In genomic region chr7:38607466-38607865, GRCh38 we compare ENCODE assay signal across 40 cellular contexts. TPM values are rescaled to one million over a fixed set of nuclear protein-coding genes. Genes with fewer than 3 reads are reported as not detected.
"Had no signal": no experiment of that assay in that cellular context is flagged by ENCODE, and none has a peak within 500 bp of the region (broad histone marks: within the 10 kb centered on the region; RNA-seq: fewer than 3 reads in every experiment).

No MANE protein-coding gene starts in this region.

- H3K27ac ChIP-seq: adrenal gland, ascending aorta, body of pancreas, brain microvascular endothelial cell, breast epithelium, cardiac muscle cell had no signal

- H3K27me3 ChIP-seq: adrenal gland, ascending aorta, body of pancreas, brain microvascular endothelial cell, breast epithelium, cardiac muscle cell had no signal

- FAIRE-seq: astrocyte, bronchial epithelial cell had no signal

- H3K4me3 Mint-ChIP-seq: activated naive CD4-positive, alpha-beta T cell treated with anti-CD3 and anti-CD28 coated beads for 36 hours; activated naive CD4-positive, alpha-beta T cell treated with anti-CD3 and anti-CD28 coated beads, Interleukin-2, amount 10 ng/mL, durations not matched to agents 7 days and 5 days; activated naive CD4-positive, alpha-beta T cell treated with anti-CD3 and anti-CD28 coated beads, Interleukin-2, amount 50 U/mL, for 24 hours; activated naive CD8-positive, alpha-beta T cell; activated naive CD8-positive, alpha-beta T cell treated with anti-CD3 and anti-CD28 coated beads for 36 hours; activated naive CD8-positive, alpha-beta T cell treated with anti-CD3 and anti-CD28 coated beads, Interleukin-2, amount 10 ng/mL, durations not matched to agents 7 days and 5 days; activated naive CD8-positive, alpha-beta T cell treated with anti-CD3 and anti-CD28 coated beads, Interleukin-2, amount 50 U/mL, for 24 hours; activated T-cell treated with anti-CD3 and anti-CD28 coated beads, Interleukin-2, amount 50 U/mL, for 24 hours; activated T-cell treated with anti-CD3 and anti-CD28 coated beads, Interleukin-2, amount 50 U/mL, for 4 hours; activated T-cell treated with anti-CD3 and anti-CD28 coated beads, Interleukin-2, amount 50 U/mL, for 72 hours; activated T-helper 1 cell treated with anti-CD3 and anti-CD28 coated beads, Interleukin-12 subunit alpha, Interleukin-12 subunit beta, Interleukin-2, Interleukin-4 antibody, amounts not matched to agents 30 ng/mL and 10 ng/mL and 1 ng/mL, durations not matched to agents 14 hours and 24 hours and 36 hours; activated T-helper 17 cell treated with anti-CD3 and anti-CD28 coated beads, Interleukin-2, amount 50 U/mL, for 72 hours; brain; central memory CD8-positive, alpha-beta T cell had no signal

- DNase-seq: activated effector memory CD4-positive, alpha-beta T cell treated with anti-CD3 and anti-CD28 coated beads, Interleukin-2, amount 50 U/mL, for 16 hours; activated effector memory CD4-positive, alpha-beta T cell treated with Interleukin-2 at 50 U/mL for 16 hours; activated gamma-delta T cell; activated gamma-delta T cell treated with Interleukin-2 at 50 U/mL for 16 hours; activated naive CD4-positive, alpha-beta T cell; activated naive CD4-positive, alpha-beta T cell treated with anti-CD3 and anti-CD28 coated beads for 36 hours; activated naive CD4-positive, alpha-beta T cell treated with anti-CD3 and anti-CD28 coated beads, Interleukin-2, amount 10 ng/mL, durations not matched to agents 7 days and 5 days; activated naive CD4-positive, alpha-beta T cell treated with anti-CD3 and anti-CD28 coated beads, Interleukin-2, amount 50 U/mL, for 16 hours; activated naive CD4-positive, alpha-beta T cell treated with Interleukin-2 at 50 U/mL for 16 hours; activated naive CD8-positive, alpha-beta T cell treated with anti-CD3 and anti-CD28 coated beads for 36 hours; activated naive CD8-positive, alpha-beta T cell treated with anti-CD3 and anti-CD28 coated beads, Interleukin-2, amount 10 ng/mL, durations not matched to agents 7 days and 5 days; activated naive CD8-positive, alpha-beta T cell treated with anti-CD3 and anti-CD28 coated beads, Interleukin-2, amount 50 U/mL, for 24 hours; activated T-cell treated with anti-CD3 and anti-CD28 coated beads, Interleukin-2, amount 50 U/mL, for 1 hour; activated T-cell treated with anti-CD3 and anti-CD28 coated beads, Interleukin-2, amount 50 U/mL, for 24 hours; activated T-cell treated with anti-CD3 and anti-CD28 coated beads, Interleukin-2, amount 50 U/mL, for 4 hours; activated T-cell treated with anti-CD3 and anti-CD28 coated beads, Interleukin-2, amount 50 U/mL, for 48 hours; activated T-cell treated with anti-CD3 and anti-CD28 coated beads, Interleukin-2, amount 50 U/mL, for 72 hours; adrenal gland; amniotic stem cell; amygdala; anterior cingulate cortex; aorta; body of pancreas; brain microvascular endothelial cell; caudate nucleus; central memory CD4-positive, alpha-beta T cell; cerebellar nuclear complex had no signal

- H3K4me3 ChIP-seq: adrenal gland, ascending aorta, body of pancreas, breast epithelium, cardiac muscle cell had no signal

- H3K27me3 Mint-ChIP-seq: brain had no signal

- H3K4me1 ChIP-seq: adrenal gland, ascending aorta, body of pancreas, breast epithelium had no signal

- H3K4me1 Mint-ChIP-seq: activated naive CD4-positive, alpha-beta T cell treated with anti-CD3 and anti-CD28 coated beads, Interleukin-2, amount 10 ng/mL, durations not matched to agents 7 days and 5 days; activated naive CD4-positive, alpha-beta T cell treated with anti-CD3 and anti-CD28 coated beads, Interleukin-2, amount 50 U/mL, for 24 hours; activated naive CD8-positive, alpha-beta T cell treated with anti-CD3 and anti-CD28 coated beads for 36 hours; activated naive CD8-positive, alpha-beta T cell treated with anti-CD3 and anti-CD28 coated beads, Interleukin-2, amount 10 ng/mL, durations not matched to agents 7 days and 5 days; activated naive CD8-positive, alpha-beta T cell treated with anti-CD3 and anti-CD28 coated beads, Interleukin-2, amount 50 U/mL, for 24 hours; activated T-helper 17 cell treated with anti-CD3 and anti-CD28 coated beads, Interleukin-2, amount 50 U/mL, for 72 hours; central memory CD8-positive, alpha-beta T cell had no signal

- H3K36me3 ChIP-seq: adrenal gland, ascending aorta, brain microvascular endothelial cell, breast epithelium, cardiac muscle cell had no signal

- H3K36me3 Mint-ChIP-seq: activated naive CD4-positive, alpha-beta T cell treated with anti-CD3 and anti-CD28 coated beads, Interleukin-2, amount 10 ng/mL, durations not matched to agents 7 days and 5 days; activated naive CD4-positive, alpha-beta T cell treated with anti-CD3 and anti-CD28 coated beads, Interleukin-2, amount 50 U/mL, for 24 hours; activated naive CD4-positive, alpha-beta T cell treated with anti-CD3 and anti-CD28 coated beads, Interleukin-2, amount 50 U/mL, for 72 hours; activated naive CD8-positive, alpha-beta T cell; activated naive CD8-positive, alpha-beta T cell treated with anti-CD3 and anti-CD28 coated beads for 36 hours; activated naive CD8-positive, alpha-beta T cell treated with anti-CD3 and anti-CD28 coated beads, Interleukin-2, amount 10 ng/mL, durations not matched to agents 7 days and 5 days had no signal

- H3K27ac Mint-ChIP-seq: activated naive CD4-positive, alpha-beta T cell treated with anti-CD3 and anti-CD28 coated beads for 36 hours; activated naive CD4-positive, alpha-beta T cell treated with anti-CD3 and anti-CD28 coated beads, Interleukin-2, amount 10 ng/mL, durations not matched to agents 7 days and 5 days; activated naive CD4-positive, alpha-beta T cell treated with anti-CD3 and anti-CD28 coated beads, Interleukin-2, amount 50 U/mL, for 24 hours; activated naive CD8-positive, alpha-beta T cell; activated naive CD8-positive, alpha-beta T cell treated with anti-CD3 and anti-CD28 coated beads for 36 hours; activated naive CD8-positive, alpha-beta T cell treated with anti-CD3 and anti-CD28 coated beads, Interleukin-2, amount 10 ng/mL, durations not matched to agents 7 days and 5 days; activated naive CD8-positive, alpha-beta T cell treated with anti-CD3 and anti-CD28 coated beads, Interleukin-2, amount 50 U/mL, for 24 hours; activated T-cell treated with anti-CD3 and anti-CD28 coated beads, Interleukin-2, amount 50 U/mL, for 24 hours; activated T-cell treated with anti-CD3 and anti-CD28 coated beads, Interleukin-2, amount 50 U/mL, for 72 hours; activated T-helper 1 cell treated with anti-CD3 and anti-CD28 coated beads, Interleukin-12 subunit alpha, Interleukin-12 subunit beta, Interleukin-2, Interleukin-4 antibody, amounts not matched to agents 30 ng/mL and 10 ng/mL and 1 ng/mL, durations not matched to agents 14 hours and 24 hours and 36 hours; activated T-helper 17 cell treated with anti-CD3 and anti-CD28 coated beads, Interleukin-2, amount 50 U/mL, for 72 hours; activated T-helper 2 cell treated with anti-CD3 and anti-CD28 coated beads, Interferon-gamma antibody, Interleukin-2, Interleukin-4, amounts not matched to agents 10 μg/mL and 5 μg/mL and 100 μg/mL, durations not matched to agents 14 hours and 24 hours and 36 hours; brain had no signal

- H3K9me3 ChIP-seq: adrenal gland, ascending aorta, body of pancreas, breast epithelium had no signal

- H3K9me3 Mint-ChIP-seq: activated naive CD4-positive, alpha-beta T cell treated with anti-CD3 and anti-CD28 coated beads for 36 hours; activated naive CD4-positive, alpha-beta T cell treated with anti-CD3 and anti-CD28 coated beads, Interleukin-2, amount 10 ng/mL, durations not matched to agents 7 days and 5 days; activated naive CD4-positive, alpha-beta T cell treated with anti-CD3 and anti-CD28 coated beads, Interleukin-2, amount 50 U/mL, for 24 hours; activated naive CD4-positive, alpha-beta T cell treated with anti-CD3 and anti-CD28 coated beads, Interleukin-2, amount 50 U/mL, for 72 hours; activated naive CD8-positive, alpha-beta T cell treated with anti-CD3 and anti-CD28 coated beads for 36 hours; activated naive CD8-positive, alpha-beta T cell treated with anti-CD3 and anti-CD28 coated beads, Interleukin-2, amount 10 ng/mL, durations not matched to agents 7 days and 5 days; activated naive CD8-positive, alpha-beta T cell treated with anti-CD3 and anti-CD28 coated beads, Interleukin-2, amount 50 U/mL, for 24 hours; activated T-cell treated with anti-CD3 and anti-CD28 coated beads, Interleukin-2, amount 50 U/mL, for 24 hours; activated T-cell treated with anti-CD3 and anti-CD28 coated beads, Interleukin-2, amount 50 U/mL, for 4 hours; activated T-cell treated with anti-CD3 and anti-CD28 coated beads, Interleukin-2, amount 50 U/mL, for 72 hours; activated T-helper 1 cell treated with anti-CD3 and anti-CD28 coated beads, Interleukin-12 subunit alpha, Interleukin-12 subunit beta, Interleukin-2, Interleukin-4 antibody, amounts not matched to agents 30 ng/mL and 10 ng/mL and 1 ng/mL, durations not matched to agents 14 hours and 24 hours and 36 hours; activated T-helper 17 cell treated with anti-CD3 and anti-CD28 coated beads, Interleukin-2, amount 50 U/mL, for 72 hours; activated T-helper 2 cell treated with anti-CD3 and anti-CD28 coated beads, Interferon-gamma antibody, Interleukin-2, Interleukin-4, amounts not matched to agents 10 μg/mL and 5 μg/mL and 100 μg/mL, durations not matched to agents 14 hours and 24 hours and 36 hours; brain; central memory CD8-positive, alpha-beta T cell had no signal

- ATAC-seq: activated naive CD4-positive, alpha-beta T cell treated with anti-CD3 and anti-CD28 coated beads, Interleukin-2, amount 50 U/mL, for 72 hours; activated naive CD8-positive, alpha-beta T cell treated with anti-CD3 and anti-CD28 coated beads, Interleukin-2, amount 50 U/mL, for 24 hours; activated T-cell treated with anti-CD3 and anti-CD28 coated beads, Interleukin-2, amount 50 U/mL, for 4 hours; activated T-cell treated with anti-CD3 and anti-CD28 coated beads, Interleukin-2, amount 50 U/mL, for 72 hours; activated T-helper 17 cell treated with anti-CD3 and anti-CD28 coated beads, Interleukin-2, amount 50 U/mL, for 72 hours; body of pancreas had no signal

RNA-seq across cellular contexts. Expression of gene AMPH, which starts 23.7 kb away (rescaled TPM):
- total RNA-seq: activated naive CD4-positive, alpha-beta T cell treated with anti-CD3 and anti-CD28 coated beads, Interleukin-2, amount 50 U/mL, for 72 hours; activated naive CD8-positive, alpha-beta T cell treated with anti-CD3 and anti-CD28 coated beads for 36 hours; activated naive CD8-positive, alpha-beta T cell treated with anti-CD3 and anti-CD28 coated beads, Interleukin-2, amount 10 ng/mL, durations not matched to agents 7 days and 5 days; activated T-helper 1 cell treated with anti-CD3 and anti-CD28 coated beads, Interleukin-12 subunit alpha, Interleukin-12 subunit beta, Interleukin-2, Interleukin-4 antibody, amounts not matched to agents 30 ng/mL and 10 ng/mL and 1 ng/mL, durations not matched to agents 14 hours and 24 hours and 36 hours; activated T-helper 17 cell treated with anti-CD3 and anti-CD28 coated beads, Interleukin-2, amount 50 U/mL, for 72 hours; bronchial epithelial cell had no signal
